8 cellular contexts compared by ENCODE assay signal in genomic region chr9:33517373-33517772, GRCh38. TPM values are rescaled to one million over a fixed set of nuclear protein-coding genes. Genes with fewer than 3 reads are reported as not detected.
DNase-seq lines count a peak whose midpoint lies in the region; ATAC-seq and TF ChIP-seq lines count a peak whose summit lies in the region.

No MANE protein-coding gene starts in this region.

- no peak for ATAC-seq in HG02623 (IDR thresholded peaks at IDR 0.05; ENCODE audit: unreplicated experiment)
- no peak for ATAC-seq in HG03442 (IDR thresholded peaks at IDR 0.05; ENCODE audit: unreplicated experiment)
- ATAC-seq in HG02678 (IDR thresholded peaks at IDR 0.05; ENCODE audit: unreplicated experiment) = no peak

- H3K9ac ChIP-seq in fibroblast of lung (ENCODE audit: insufficient read depth, low read length) (no peak overlapping the region), skeletal muscle satellite cell (ENCODE audit: low read depth, low read length) (no peak overlapping the region)

- H3K79me2 ChIP-seq in fibroblast of lung (ENCODE audit: control insufficient read depth, insufficient read depth, low read length) = no peaks in the 10 kb centered on the region

- no peak overlapping the region for H3K4me3 ChIP-seq in SJCRH30
- no peak overlapping the region for H3K4me3 ChIP-seq in fibroblast of lung (replicated peaks in 1 of 4; ENCODE audit: control extremely low read depth in 1 of 4, insufficient read depth in 1 of 4, low read depth in 3 of 4, low read length in 4 of 4)
- H3K4me3 ChIP-seq in skeletal muscle satellite cell (ENCODE audit: low read length) = no peak overlapping the region

- H3K4me2 ChIP-seq in fibroblast of lung (ENCODE audit: extremely low read depth, insufficient read depth, low read length) = no peak overlapping the region
- H3K4me2 ChIP-seq in skeletal muscle satellite cell (ENCODE audit: low read length) = peak overlapping the region; percentile 62

- DNase-seq in CD1c-positive myeloid dendritic cell (ENCODE audit: extremely low spot score) = peak; percentile 34
- peak; percentile 59 for DNase-seq in H4 (ENCODE audit: low spot score)
- peak; percentile 10 to 55 for DNase-seq in SJCRH30
- peak; percentile 42 to 66 for DNase-seq in fibroblast of lung (ENCODE audit: low read depth in 2 of 2)

- H3K27me3 ChIP-seq in SJCRH30 (no peaks in the 10 kb centered on the region), fibroblast of lung (ENCODE audit: control insufficient read depth, insufficient read depth, low read length) (no peaks in the 10 kb centered on the region), skeletal muscle satellite cell (ENCODE audit: control insufficient read depth, insufficient read depth, low read length) (no peaks in the 10 kb centered on the region)

- H3K27ac ChIP-seq in SJCRH30 (no peak overlapping the region), fibroblast of lung (ENCODE audit: insufficient read depth, low read length) (no peak overlapping the region)

- H3K36me3 ChIP-seq in SJCRH30 (no peaks in the 10 kb centered on the region), fibroblast of lung (ENCODE audit: control insufficient read depth, insufficient read depth, low read length) (no peaks in the 10 kb centered on the region), skeletal muscle satellite cell (ENCODE audit: insufficient read depth, low read length) (no peaks in the 10 kb centered on the region)

- H4K20me1 ChIP-seq in fibroblast of lung (ENCODE audit: control insufficient read depth, extremely low read depth, insufficient read depth, low read length) = no peaks in the 10 kb centered on the region

- H3K4me1 ChIP-seq in SJCRH30 = peaks cover 10% of the 10 kb centered on the region
- H3K4me1 ChIP-seq in fibroblast of lung (ENCODE audit: control insufficient read depth, extremely low read depth, insufficient read depth, low read length) = peaks cover 4% of the 10 kb centered on the region
- peaks cover 12% of the 10 kb centered on the region for H3K4me1 ChIP-seq in skeletal muscle satellite cell (ENCODE audit: control insufficient read depth, insufficient read depth, low read length)

- peak; percentile 55 to 70 for TF ChIP-seq CTCF in fibroblast of lung (conservative IDR thresholded peaks at IDR 0.05 in 1 of 2, IDR thresholded peaks at IDR 0.05 in 1 of 2; ENCODE audit: low read depth in 1 of 2, low read length in 2 of 2)

- H3K9me3 ChIP-seq in SJCRH30 (replicated peaks) (no peaks in the 10 kb centered on the region), fibroblast of lung (ENCODE audit: control insufficient read depth, insufficient read depth, low read depth, low read length) (no peaks in the 10 kb centered on the region), skeletal muscle satellite cell (replicated peaks; ENCODE audit: low read length) (no peaks in the 10 kb centered on the region)

- H2AFZ ChIP-seq in fibroblast of lung (ENCODE audit: low read length) = no peak overlapping the region

RNA-seq across cellular contexts. Expression of gene ANKRD18B, which starts 6.7 kb away (rescaled TPM):
- total RNA-seq in H4 (2014; rRNA removed; shearing (Covaris generic)) = 0.75 TPM in 1 of 2 replicates, not detected in the other
- total RNA-seq in SJCRH30 (2014; rRNA removed; shearing (Covaris generic)) = 13.3 and 23.4 TPM in 2 replicates
- under 0.01 and 0.17 TPM in 2 replicates for total RNA-seq in fibroblast of lung
- 0.82 and 0.85 TPM in 2 replicates for polyA plus RNA-seq in fibroblast of lung
- 0.68 and 0.75 TPM in 2 replicates for polyA plus RNA-seq in fibroblast of lung (2012)
- not detected in 2 replicates for polyA minus RNA-seq in fibroblast of lung (ENCODE audit: low replicate concordance)
- under 0.01 and 0.22 TPM in 2 replicates for total RNA-seq in skeletal muscle satellite cell (2012; rRNA removed)

RNA-seq across cellular contexts. Expression of gene NOL6, which starts 43.6 kb away (rescaled TPM):
- total RNA-seq in H4 (2014; rRNA removed; shearing (Covaris generic)) = 23.4 and 30.1 TPM in 2 replicates
- total RNA-seq in SJCRH30 (2014; rRNA removed; shearing (Covaris generic)) = 27.5 and 29.3 TPM in 2 replicates
- total RNA-seq in fibroblast of lung = 13.4 and 15.2 TPM in 2 replicates
- polyA plus RNA-seq in fibroblast of lung = 24.4 and 34.2 TPM in 2 replicates
- polyA plus RNA-seq in fibroblast of lung (2012) = 28.9 and 37.8 TPM in 2 replicates
- polyA minus RNA-seq in fibroblast of lung (ENCODE audit: low replicate concordance) = 95.9 and 134 TPM in 2 replicates
- total RNA-seq in skeletal muscle satellite cell (2012; rRNA removed) = 41.8 and 45.7 TPM in 2 replicates
